ENCODE assay signal across 21 cellular contexts in genomic region chr3:129654126-129654525, GRCh38. TPM values are rescaled to one million over a fixed set of nuclear protein-coding genes. Genes with fewer than 3 reads are reported as not detected.
A peak's percentile ranks its signal among the peaks of the same experiment; 100 is the strongest.
DNase-seq lines count a peak whose midpoint lies in the region; ATAC-seq, FAIRE-seq and TF ChIP-seq lines count a peak whose summit lies in the region.
"Had no signal": no experiment of that assay in that cellular context is flagged by ENCODE, and none has a peak within 500 bp of the region (broad histone marks: within the 10 kb centered on the region; RNA-seq: fewer than 3 reads in every experiment).

No MANE protein-coding gene starts in this region.

- POLR2A ChIA-PET in HepG2 (lab: Yijun Ruan, JAX) = no interaction called here
- POLR2A ChIA-PET in activated CD8-positive, alpha-beta T cell treated with anti-CD3 and anti-CD28 coated beads, Interleukin-2, amount 10 ng/mL, durations not matched to agents 7 days and 5 days (lab: Charles Lee) = no interaction called here

- peaks cover 14% of the 10 kb centered on the region for H3K4me1 Mint-ChIP-seq in activated CD8-positive, alpha-beta T cell treated with anti-CD3 and anti-CD28 coated beads, Interleukin-2, amount 10 ng/mL, durations not matched to agents 7 days and 5 days (ENCODE audit: low read depth)
- peaks cover 36% of the 10 kb centered on the region for H3K4me1 Mint-ChIP-seq in mesothelial cell of epicardium

- H3K9ac ChIP-seq in HepG2 (ENCODE audit: insufficient read depth, low read depth, low read length) = peak overlapping the region; percentile 68; the same call in 1 of the 2 replicates

- H3K4me2 ChIP-seq in HepG2 (ENCODE audit: low read depth, low read length) = peak overlapping the region; percentile 87

- no peak overlapping the region for H3K27ac Mint-ChIP-seq in activated CD8-positive, alpha-beta T cell treated with anti-CD3 and anti-CD28 coated beads, Interleukin-2, amount 10 ng/mL, durations not matched to agents 7 days and 5 days
- H3K27ac Mint-ChIP-seq in mesothelial cell of epicardium = no peak overlapping the region
- H3K27ac Mint-ChIP-seq: activated naive CD4-positive, alpha-beta T cell treated with anti-CD3 and anti-CD28 coated beads, Interleukin-2, amount 10 ng/mL, durations not matched to agents 7 days and 5 days; naive thymus-derived CD8-positive, alpha-beta T cell; T-cell had no signal

- H3K27me3 ChIP-seq in HepG2 (ENCODE audit: control insufficient read depth in 1 of 2, insufficient read depth in 2 of 2, low read length in 2 of 2) = no peaks in the 10 kb centered on the region; a peak in 1 of 5 replicates
- no peaks in the 10 kb centered on the region for H3K27me3 ChIP-seq in right lobe of liver

- in situ Hi-C loops in HepG2 (cut with HindIII; ENCODE audit: extremely low pct_ligation_motif_present, low pct_unique_long_range_greater_than_20kb) = loop anchor here (5.0 to 10.0 kb wide), 2 partner anchors 168 to 281 kb away; no protein-coding TSS in a partner anchor
- in situ Hi-C loops in astrocyte of the spinal cord (cut with HindIII; ENCODE audit: low sequenced_read_pairs) = no loop called here

- FAIRE-seq in HepG2 (lab: Jason Lieb, UNC) = no peak

- 90% methylated on average over 1 of the region's 1 CpG for WGBS in HepG2 (ENCODE audit: low lambda C conversion rate)
- 92% methylated on average over 1 of the region's 1 CpG for WGBS in right lobe of liver (ENCODE audit: insufficient coverage, low coverage, low lambda C conversion rate, missing lambda C conversion rate)

- peaks cover 45% of the 10 kb centered on the region for H4K20me1 ChIP-seq in HepG2 (ENCODE audit: insufficient read depth, low read length)

- H3K9me3 Mint-ChIP-seq in activated CD8-positive, alpha-beta T cell treated with anti-CD3 and anti-CD28 coated beads, Interleukin-2, amount 10 ng/mL, durations not matched to agents 7 days and 5 days (ENCODE audit: insufficient read depth) = no peaks in the 10 kb centered on the region
- H3K9me3 Mint-ChIP-seq in mesothelial cell of epicardium = no peaks in the 10 kb centered on the region
- H3K9me3 Mint-ChIP-seq: activated naive CD4-positive, alpha-beta T cell treated with anti-CD3 and anti-CD28 coated beads, Interleukin-2, amount 10 ng/mL, durations not matched to agents 7 days and 5 days; activated T-cell treated with anti-CD3 and anti-CD28 coated beads, Interleukin-2, amount 50 U/mL, for 4 hours; brain; CD4-positive, CD25-positive, alpha-beta regulatory T cell; naive thymus-derived CD8-positive, alpha-beta T cell; T-cell had no signal

- H3K27me3 Mint-ChIP-seq in activated CD8-positive, alpha-beta T cell treated with anti-CD3 and anti-CD28 coated beads, Interleukin-2, amount 10 ng/mL, durations not matched to agents 7 days and 5 days (ENCODE audit: low read depth) = no peaks in the 10 kb centered on the region
- no peaks in the 10 kb centered on the region for H3K27me3 Mint-ChIP-seq in mesothelial cell of epicardium (ENCODE audit: low read depth)
- H3K27me3 Mint-ChIP-seq: CD4-positive, CD25-positive, alpha-beta regulatory T cell; naive thymus-derived CD8-positive, alpha-beta T cell; T-cell had no signal

- H3K27ac ChIP-seq in HepG2 (ENCODE audit: extremely low read length, insufficient read depth, low read length) (peak overlapping the region; percentile 25), right lobe of liver (no peak overlapping the region)
- H3K27ac ChIP-seq: 22Rv1, epithelial cell of prostate had no signal

- H3K36me3 ChIP-seq in HepG2 (replicated peaks in 1 of 2; ENCODE audit: control insufficient read depth in 1 of 2, insufficient read depth in 2 of 2, low read length in 2 of 2) (peaks cover 9 to 29% of the 10 kb centered on the region in 2 experiments), right lobe of liver (peaks cover 0 to 23% (median 6%) of the 10 kb centered on the region in 4 donors)

- peaks cover 75% of the 10 kb centered on the region for H3K79me2 ChIP-seq in HepG2 (ENCODE audit: insufficient read depth, low read length)

- DNase-seq in HepG2 (ENCODE audit: low spot score) (no peak), right lobe of liver (no peak), astrocyte of the spinal cord (ENCODE audit: low read depth, low spot score) (peak; percentile 56), iris pigment epithelial cell (ENCODE audit: low read depth) (peak; percentile 83), inferior parietal cortex (ENCODE audit: extremely low spot score) (no peak), ureter (ENCODE audit: low spot score) (no peak), mesothelial cell of epicardium (ENCODE audit: low spot score in 2 of 2, unreplicated experiment in 2 of 2) (no peak)
- no peak for DNase-seq in activated CD8-positive, alpha-beta T cell treated with anti-CD3 and anti-CD28 coated beads, Interleukin-2, amount 10 ng/mL, durations not matched to agents 7 days and 5 days
- DNase-seq: activated CD4-positive, alpha-beta T cell treated with anti-CD3 and anti-CD28 coated beads, Interleukin-2, amount 50 U/mL, for 48 hours; activated naive CD4-positive, alpha-beta T cell treated with anti-CD3 and anti-CD28 coated beads, Interleukin-2, amount 10 ng/mL, durations not matched to agents 7 days and 5 days; activated T-cell treated with anti-CD3 and anti-CD28 coated beads, Interleukin-2, amount 50 U/mL, for 4 hours; CD4-positive, CD25-positive, alpha-beta regulatory T cell; head of caudate nucleus; MV-4-11; naive thymus-derived CD8-positive, alpha-beta T cell; NCI-H187; T-cell had no signal

- ATAC-seq in HepG2 (no peak), right lobe of liver (no peak)
- no peak for ATAC-seq in activated CD8-positive, alpha-beta T cell treated with anti-CD3 and anti-CD28 coated beads, Interleukin-2, amount 10 ng/mL, durations not matched to agents 7 days and 5 days
- ATAC-seq: activated T-cell treated with anti-CD3 and anti-CD28 coated beads, Interleukin-2, amount 50 U/mL, for 4 hours; naive thymus-derived CD8-positive, alpha-beta T cell; T-cell had no signal

- H3K36me3 Mint-ChIP-seq in activated CD8-positive, alpha-beta T cell treated with anti-CD3 and anti-CD28 coated beads, Interleukin-2, amount 10 ng/mL, durations not matched to agents 7 days and 5 days (ENCODE audit: low read depth) = no peaks in the 10 kb centered on the region
- H3K36me3 Mint-ChIP-seq in mesothelial cell of epicardium = peaks cover 3% of the 10 kb centered on the region
- H3K36me3 Mint-ChIP-seq: activated naive CD4-positive, alpha-beta T cell treated with anti-CD3 and anti-CD28 coated beads, Interleukin-2, amount 10 ng/mL, durations not matched to agents 7 days and 5 days had no signal

- H3K4me1 ChIP-seq in HepG2 (ENCODE audit: insufficient read depth, low read length) = peaks cover 79% of the 10 kb centered on the region
- peaks cover 0 to 33% (median 18%) of the 10 kb centered on the region in 4 donors for H3K4me1 ChIP-seq in right lobe of liver

- no peak overlapping the region for H2AFZ ChIP-seq in HepG2 (ENCODE audit: low read length)

- peak overlapping the region; percentile 63 to 74 (median 71) for H3K4me3 ChIP-seq in HepG2 (replicated peaks in 1 of 3; ENCODE audit: insufficient read depth in 1 of 3, low read depth in 2 of 3, low read length in 3 of 3)
- H3K4me3 ChIP-seq in right lobe of liver = no peak overlapping the region
- no peak overlapping the region for H3K4me3 ChIP-seq in astrocyte of the spinal cord (ENCODE audit: low read depth, low read length)
- H3K4me3 ChIP-seq: lung had no signal

- no TSS peak for BruUV-seq in HepG2 (replicated peaks; lab: Mats Ljungman, UMichigan)

- no peak for TF ChIP-seq RAD21 in HepG2 (CRISPR knock-in tag; IDR thresholded peaks at IDR 0.05)

- TF ChIP-seq POLR2A in HepG2 (IDR thresholded peaks at IDR 0.05; ENCODE audit: insufficient read depth in 1 of 2, low read depth in 2 of 2, low read length in 2 of 2) (no peak), right lobe of liver (IDR thresholded peaks at IDR 0.05) (no peak)

- intact Hi-C loops in HepG2 (cut with micrococcal nuclease; ENCODE audit: unreplicated experiment) = loop anchor here (5.0 kb wide), 1 partner anchor 33 kb away; no protein-coding TSS in a partner anchor
- intact Hi-C loops in right lobe of liver (cut with DNase I) = no loop called here

- no peak for TF ChIP-seq EP300 in HepG2 (IDR thresholded peaks at IDR 0.05; ENCODE audit: low read depth in 2 of 2, low read length in 2 of 2)
- TF ChIP-seq EP300 in HepG2 (CRISPR knock-in tag; IDR thresholded peaks at IDR 0.05; ENCODE audit: borderline replicate concordance) = no peak

- H3K4me3 Mint-ChIP-seq in activated CD8-positive, alpha-beta T cell treated with anti-CD3 and anti-CD28 coated beads, Interleukin-2, amount 10 ng/mL, durations not matched to agents 7 days and 5 days = no peak overlapping the region
- H3K4me3 Mint-ChIP-seq in mesothelial cell of epicardium = no peak overlapping the region
- H3K4me3 Mint-ChIP-seq: activated naive CD4-positive, alpha-beta T cell treated with anti-CD3 and anti-CD28 coated beads, Interleukin-2, amount 10 ng/mL, durations not matched to agents 7 days and 5 days; activated T-cell treated with anti-CD3 and anti-CD28 coated beads, Interleukin-2, amount 50 U/mL, for 4 hours; brain; CD4-positive, CD25-positive, alpha-beta regulatory T cell; naive thymus-derived CD8-positive, alpha-beta T cell; T-cell had no signal

- CTCF ChIA-PET in HepG2 (lab: Yijun Ruan, JAX; ENCODE audit: low intra/inter-chr PET ratio, low total read pairs) = no interaction called here
- CTCF ChIA-PET in activated CD8-positive, alpha-beta T cell treated with anti-CD3 and anti-CD28 coated beads, Interleukin-2, amount 10 ng/mL, durations not matched to agents 7 days and 5 days (lab: Charles Lee) = interaction anchor here (0.6 to 2.7 kb wide), 3 partner anchors 10 to 288 kb away, joined by 3 to 6 read pairs (median 3); no protein-coding TSS in a partner anchor

- TF ChIP-seq CTCF in HepG2 (CRISPR knock-in tag; IDR thresholded peaks at IDR 0.05) (no peak), right lobe of liver (IDR thresholded peaks at IDR 0.05) (no peak), astrocyte of the spinal cord (IDR thresholded peaks at IDR 0.05; ENCODE audit: low read depth, low read length) (no peak), mesothelial cell of epicardium (IDR thresholded peaks at IDR 0.05; ENCODE audit: unreplicated experiment) (no peak)

- H3K9me3 ChIP-seq in HepG2 (ENCODE audit: low read length) (no peaks in the 10 kb centered on the region), right lobe of liver (no peaks in the 10 kb centered on the region)

RNA-seq across cellular contexts. Expression of gene PLXND1, which starts 47.6 kb away (rescaled TPM):
- total RNA-seq in HepG2 (2016; rRNA removed; fragmentation: Illumina TruSeq; extraction: Trizol) (15.9 and 25.3 TPM in 2 replicates), right lobe of liver (10 to 100 TPM; 27.0 to 48.8 (median 29.6) TPM), ureter (138 TPM), mesothelial cell of epicardium (53.9 to 60.6 TPM (median 54.7 TPM) in 3 replicates)
- 6.6 and 10.2 TPM in 2 replicates for total RNA-seq in HepG2 (2016; cell fraction: cytosol; rRNA removed; fragmentation: Illumina TruSeq; extraction: Trizol; ENCODE audit: low read depth)
- 17.4 and 18.7 TPM in 2 replicates for total RNA-seq in HepG2 (2016; cell fraction: insoluble cytoplasmic fraction; rRNA removed; fragmentation: Illumina TruSeq; extraction: Trizol)
- total RNA-seq in HepG2 (2016; cell fraction: membrane; rRNA removed; fragmentation: Illumina TruSeq; extraction: Trizol) = 20.1 and 23.5 TPM in 2 replicates
- 31.2 and 42.9 TPM in 2 replicates for total RNA-seq in HepG2 (2016; cell fraction: nucleus; rRNA removed; fragmentation: Illumina TruSeq; extraction: Trizol)
- 42.0 and 51.9 TPM in 2 replicates for polyA plus RNA-seq in HepG2 (2011; rRNA removed)
- polyA plus RNA-seq in HepG2 (2011; cell fraction: cytosol; rRNA removed) = 32.8 and 38.1 TPM in 2 replicates
- 227 and 266 TPM in 2 replicates for polyA plus RNA-seq in HepG2 (2011; cell fraction: nucleus; rRNA removed)
- 48.7 and 95.9 TPM in 2 replicates for polyA plus RNA-seq in HepG2 (2012)
- 4.4 and 4.6 TPM in 2 replicates for polyA plus RNA-seq in HepG2 (2016; cell fraction: cytosol; fragmentation: Illumina TruSeq; extraction: Trizol; ENCODE audit: low read depth)
- 20.5 and 26.7 TPM in 2 replicates for polyA plus RNA-seq in HepG2 (2016; cell fraction: insoluble cytoplasmic fraction; fragmentation: Illumina TruSeq; extraction: Trizol; ENCODE audit: low read depth)
- polyA plus RNA-seq in HepG2 (2016; cell fraction: membrane; fragmentation: Illumina TruSeq; extraction: Trizol; ENCODE audit: low read depth) = 14.3 and 14.5 TPM in 2 replicates
- polyA plus RNA-seq in HepG2 (2016; cell fraction: nucleus; fragmentation: Illumina TruSeq; extraction: Trizol; ENCODE audit: insufficient read depth, low read depth) = 87.9 and 89.2 TPM in 2 replicates
- polyA minus RNA-seq in HepG2 (2011; rRNA and poly(A)+ RNA removed; ENCODE audit: low replicate concordance) = 25.6 and 59.9 TPM in 2 replicates
- 30.9 and 54.1 TPM in 2 replicates for polyA minus RNA-seq in HepG2 (2011; cell fraction: cytosol; rRNA and poly(A)+ RNA removed)
- polyA minus RNA-seq in HepG2 (2011; cell fraction: nucleus; rRNA and poly(A)+ RNA removed) = 61.7 and 71.7 TPM in 2 replicates
- 1 to 10 TPM; 3.7 to 4.1 TPM for total RNA-seq in activated CD8-positive, alpha-beta T cell treated with anti-CD3 and anti-CD28 coated beads, Interleukin-2, amount 10 ng/mL, durations not matched to agents 7 days and 5 days

Comparison
In these comparisons a context has a peak if more than half of its experiments do, and no peak if none do; other contexts are left out.
1. H3K4me3 ChIP-seq: peak in HepG2 (3 of 3); none in right lobe of liver (0 of 3) and astrocyte of the spinal cord (single experiment).
2. DNase-seq: peak in astrocyte of the spinal cord (single experiment) and iris pigment epithelial cell (single experiment); none in HepG2 (single experiment), right lobe of liver (0 of 3), inferior parietal cortex (single experiment), ureter (single experiment), activated CD8-positive, alpha-beta T cell treated with anti-CD3 and anti-CD28 coated beads, Interleukin-2, amount 10 ng/mL, durations not matched to agents 7 days and 5 days (single experiment) and mesothelial cell of epicardium (0 of 2).